16 cellular contexts compared by ENCODE assay signal in the genomic region with DNA sequence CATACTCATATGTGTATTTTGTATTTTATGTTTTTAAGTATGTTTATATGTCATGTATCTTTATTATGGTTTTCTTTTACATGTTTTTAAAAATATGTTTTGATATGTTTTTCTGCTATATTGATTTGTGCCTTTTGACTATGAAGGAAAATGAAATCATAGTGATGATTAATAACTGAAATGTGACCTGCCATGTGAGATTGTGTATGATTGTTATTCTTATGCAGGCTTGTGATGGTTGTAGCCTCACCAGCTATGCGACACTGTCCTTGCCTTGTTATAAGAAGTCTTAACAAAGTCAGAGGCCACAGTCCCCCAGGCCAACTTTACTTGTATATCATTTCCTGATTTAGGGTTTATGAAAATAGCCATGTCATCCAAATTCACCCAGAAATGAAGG.
A peak's percentile ranks its signal among the peaks of the same experiment; 100 is the strongest.
DNase-seq lines count a peak whose midpoint lies in the region; ATAC-seq and TF ChIP-seq lines count a peak whose summit lies in the region.
"Had no signal": no experiment of that assay in that cellular context is flagged by ENCODE, and none has a peak within 500 bp of the region (broad histone marks: within the 10 kb centered on the region; RNA-seq: fewer than 3 reads in every experiment).

No MANE protein-coding gene starts in this region.

- H3K9me3 Mint-ChIP-seq in activated T-helper 2 cell treated with anti-CD3 and anti-CD28 coated beads, Interferon-gamma antibody, Interleukin-2, Interleukin-4, amounts not matched to agents 10 μg/mL and 5 μg/mL and 100 μg/mL, durations not matched to agents 14 hours and 24 hours and 36 hours, result no peaks in the 10 kb centered on the region
- no peaks in the 10 kb centered on the region for H3K9me3 Mint-ChIP-seq in nephron
- H3K9me3 Mint-ChIP-seq: H9, T-cell, type B pancreatic cell had no signal

- no peaks in the 10 kb centered on the region for H3K27me3 Mint-ChIP-seq in activated T-helper 2 cell treated with anti-CD3 and anti-CD28 coated beads, Interferon-gamma antibody, Interleukin-2, Interleukin-4, amounts not matched to agents 10 μg/mL and 5 μg/mL and 100 μg/mL, durations not matched to agents 14 hours and 24 hours and 36 hours (ENCODE audit: low read depth)
- no peaks in the 10 kb centered on the region for H3K27me3 Mint-ChIP-seq in nephron (ENCODE audit: low read depth)
- H3K27me3 Mint-ChIP-seq: T-cell, type B pancreatic cell had no signal

- TF ChIP-seq CTCF in nephron (IDR thresholded peaks at IDR 0.05; ENCODE audit: unreplicated experiment in 3 of 3), result no peak

- peaks cover 18% of the 10 kb centered on the region for H3K36me3 Mint-ChIP-seq in activated T-helper 2 cell treated with anti-CD3 and anti-CD28 coated beads, Interferon-gamma antibody, Interleukin-2, Interleukin-4, amounts not matched to agents 10 μg/mL and 5 μg/mL and 100 μg/mL, durations not matched to agents 14 hours and 24 hours and 36 hours (ENCODE audit: low read depth)
- peaks cover 10% of the 10 kb centered on the region for H3K36me3 Mint-ChIP-seq in nephron (ENCODE audit: low read depth)

- H3K4me1 Mint-ChIP-seq in activated T-helper 2 cell treated with anti-CD3 and anti-CD28 coated beads, Interferon-gamma antibody, Interleukin-2, Interleukin-4, amounts not matched to agents 10 μg/mL and 5 μg/mL and 100 μg/mL, durations not matched to agents 14 hours and 24 hours and 36 hours (ENCODE audit: low read depth), result peaks cover 23% of the 10 kb centered on the region
- peaks cover 64% of the 10 kb centered on the region for H3K4me1 Mint-ChIP-seq in nephron

- ATAC-seq in activated CD4-positive, CD25-positive, alpha-beta regulatory T cell treated with anti-CD3 and anti-CD28 coated beads, Interleukin-2, amount 50 U/mL, for 24 hours, result peak; percentile 95 to 97
- ATAC-seq in GM19035 (IDR thresholded peaks at IDR 0.05; ENCODE audit: unreplicated experiment), result peak; percentile 52
- ATAC-seq: T-cell had no signal

- H3K4me3 Mint-ChIP-seq in activated T-helper 2 cell treated with anti-CD3 and anti-CD28 coated beads, Interferon-gamma antibody, Interleukin-2, Interleukin-4, amounts not matched to agents 10 μg/mL and 5 μg/mL and 100 μg/mL, durations not matched to agents 14 hours and 24 hours and 36 hours (ENCODE audit: low read depth), result no peak overlapping the region
- H3K4me3 Mint-ChIP-seq in nephron, result peak overlapping the region in 1 of 3 experiments; percentile 28
- H3K4me3 Mint-ChIP-seq: H9, T-cell, type B pancreatic cell had no signal

- no peak for DNase-seq in activated CD4-positive, CD25-positive, alpha-beta regulatory T cell treated with anti-CD3 and anti-CD28 coated beads, Interleukin-2, amount 50 U/mL, for 72 hours
- no peak for DNase-seq in activated T-helper 2 cell treated with anti-CD3 and anti-CD28 coated beads, Interferon-gamma antibody, Interleukin-2, Interleukin-4, amounts not matched to agents 10 μg/mL and 5 μg/mL and 100 μg/mL, durations not matched to agents 14 hours and 24 hours and 36 hours (ENCODE audit: low spot score)
- no peak for DNase-seq in NCI-H446 treated with DMSO at 0.1 percent for 48 hours (lab: John Stamatoyannopoulos, UW)
- DNase-seq in NCI-H1694 treated with DMSO at 0.1 percent for 48 hours (lab: John Stamatoyannopoulos, UW), result no peak
- DNase-seq in NCI-H446 (lab: John Stamatoyannopoulos, UW), result no peak
- DNase-seq: cortex of kidney; H9; mesenchymal stem cell; nucleus accumbens; sigmoid colon; stimulated activated CD4-positive, alpha-beta T cell treated with anti-CD3 and anti-CD28 coated beads, Interleukin-2, amount 100 ng/mL, for 48 hours; T-cell had no signal

- H3K27ac Mint-ChIP-seq in activated T-helper 2 cell treated with anti-CD3 and anti-CD28 coated beads, Interferon-gamma antibody, Interleukin-2, Interleukin-4, amounts not matched to agents 10 μg/mL and 5 μg/mL and 100 μg/mL, durations not matched to agents 14 hours and 24 hours and 36 hours, result peak overlapping the region; percentile 51
- peak overlapping the region; percentile 45 to 77 (median 49) for H3K27ac Mint-ChIP-seq in nephron
- H3K27ac Mint-ChIP-seq: type B pancreatic cell had no signal

- intact Hi-C loops in activated T-helper 2 cell treated with anti-CD3 and anti-CD28 coated beads, Interferon-gamma antibody, Interleukin-2, Interleukin-4, amounts not matched to agents 10 μg/mL and 5 μg/mL and 100 μg/mL, durations not matched to agents 14 hours and 24 hours and 36 hours (cut with micrococcal nuclease), result loop anchor here (2.0 kb wide), 1 partner anchor 53 kb away; no protein-coding TSS in a partner anchor
